In the genomic region with DNA sequence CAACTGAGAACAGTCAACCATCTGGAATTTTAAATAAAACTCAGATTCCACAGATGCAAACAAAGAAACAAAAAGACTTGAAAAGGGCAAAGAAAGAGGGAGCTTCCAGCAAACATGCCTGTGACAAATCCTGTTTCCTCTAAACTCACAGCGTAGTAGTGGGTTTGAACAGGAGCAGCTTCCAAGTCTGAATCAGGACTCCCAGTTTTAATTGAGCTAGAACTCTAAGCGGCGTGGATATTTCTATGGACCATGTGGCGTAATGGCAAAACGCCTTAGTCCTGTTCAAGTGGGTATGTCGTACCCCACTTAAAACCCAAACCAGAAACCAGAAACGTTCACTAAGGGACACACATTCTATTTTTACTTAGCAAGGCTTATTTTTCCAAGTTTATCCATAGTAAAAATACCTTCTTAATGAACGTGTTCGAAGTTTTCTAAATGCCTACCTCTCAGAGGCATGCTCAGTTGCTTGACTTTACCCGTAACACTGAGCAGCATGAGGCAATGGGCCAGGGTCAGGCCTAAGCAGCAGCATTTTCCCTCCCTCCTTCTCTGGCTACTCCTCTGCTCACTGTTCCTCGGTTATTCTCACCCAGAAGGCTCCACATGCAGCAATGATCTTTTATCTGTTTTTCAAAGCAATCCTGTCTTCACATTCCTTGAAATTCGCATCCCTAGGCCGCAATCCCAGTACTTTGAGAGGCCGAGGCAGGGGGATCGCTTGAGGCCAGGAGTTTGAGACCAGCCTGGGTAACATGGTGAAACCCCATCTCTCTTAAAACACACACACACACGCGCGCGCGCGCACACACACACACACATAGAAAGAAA, we compare ENCODE assay signal across 8 cellular contexts.
A peak's percentile ranks its signal among the peaks of the same experiment; 100 is the strongest.
DNase-seq lines count a peak whose midpoint lies in the region; ATAC-seq and TF ChIP-seq lines count a peak whose summit lies in the region.

No MANE protein-coding gene starts in this region.

- H3K9me3 ChIP-seq in skeletal muscle tissue (ENCODE audit: control insufficient read depth in 3 of 3, low read length in 3 of 3): no peaks in the 10 kb centered on the region

- H3K36me3 Mint-ChIP-seq in activated T-helper 1 cell treated with anti-CD3 and anti-CD28 coated beads, Interleukin-12 subunit alpha, Interleukin-12 subunit beta, Interleukin-2, Interleukin-4 antibody, amounts not matched to agents 30 ng/mL and 10 ng/mL and 1 ng/mL, durations not matched to agents 14 hours and 24 hours and 36 hours (ENCODE audit: low read depth): peaks cover 41% of the 10 kb centered on the region

- H3K27me3 Mint-ChIP-seq in activated T-helper 1 cell treated with anti-CD3 and anti-CD28 coated beads, Interleukin-12 subunit alpha, Interleukin-12 subunit beta, Interleukin-2, Interleukin-4 antibody, amounts not matched to agents 30 ng/mL and 10 ng/mL and 1 ng/mL, durations not matched to agents 14 hours and 24 hours and 36 hours (ENCODE audit: insufficient read depth): no peaks in the 10 kb centered on the region

- CTCF ChIA-PET in HEK293T (lab: Yijun Ruan, JAX): no interaction called here

- ATAC-seq in Right ventricle myocardium superior (ENCODE audit: poor library complexity) (peak; percentile 29), GM18520 (IDR thresholded peaks at IDR 0.05; ENCODE audit: unreplicated experiment) (no peak)

- DNase-seq in GM03348 (ENCODE audit: low spot score) (peak; percentile 61), Right ventricle myocardium superior (no peak), NCI-H345 treated with DMSO at 0.1 percent for 48 hours (lab: John Stamatoyannopoulos, UW; ENCODE audit: unreplicated experiment) (no peak), HEK293T (ENCODE audit: extremely low spot score) (no peak), AML-193 (lab: John Stamatoyannopoulos, UW) (no peak)
- DNase-seq in activated T-helper 1 cell treated with anti-CD3 and anti-CD28 coated beads, Interleukin-12 subunit alpha, Interleukin-12 subunit beta, Interleukin-2, Interleukin-4 antibody, amounts not matched to agents 30 ng/mL and 10 ng/mL and 1 ng/mL, durations not matched to agents 14 hours and 24 hours and 36 hours (ENCODE audit: low spot score): no peak

- H3K9ac ChIP-seq in skeletal muscle tissue (ENCODE audit: low read depth in 1 of 3, low read length in 3 of 3): peak overlapping the region in 1 of 3 donors; percentile 38

- no peak overlapping the region for H3K4me3 Mint-ChIP-seq in activated T-helper 1 cell treated with anti-CD3 and anti-CD28 coated beads, Interleukin-12 subunit alpha, Interleukin-12 subunit beta, Interleukin-2, Interleukin-4 antibody, amounts not matched to agents 30 ng/mL and 10 ng/mL and 1 ng/mL, durations not matched to agents 14 hours and 24 hours and 36 hours

- peak overlapping the region; percentile 88 for H3K27ac Mint-ChIP-seq in activated T-helper 1 cell treated with anti-CD3 and anti-CD28 coated beads, Interleukin-12 subunit alpha, Interleukin-12 subunit beta, Interleukin-2, Interleukin-4 antibody, amounts not matched to agents 30 ng/mL and 10 ng/mL and 1 ng/mL, durations not matched to agents 14 hours and 24 hours and 36 hours

- H3K27me3 ChIP-seq in skeletal muscle tissue (ENCODE audit: control insufficient read depth in 3 of 3, insufficient read depth in 3 of 3, low read length in 3 of 3): no peaks in the 10 kb centered on the region

- no peaks in the 10 kb centered on the region for H3K9me3 Mint-ChIP-seq in activated T-helper 1 cell treated with anti-CD3 and anti-CD28 coated beads, Interleukin-12 subunit alpha, Interleukin-12 subunit beta, Interleukin-2, Interleukin-4 antibody, amounts not matched to agents 30 ng/mL and 10 ng/mL and 1 ng/mL, durations not matched to agents 14 hours and 24 hours and 36 hours

- POLR2A ChIA-PET in HEK293T (lab: Yijun Ruan, JAX): no interaction called here

- peaks cover 8 to 16% (median 10%) of the 10 kb centered on the region in 3 donors for H3K4me1 ChIP-seq in skeletal muscle tissue (ENCODE audit: control insufficient read depth in 3 of 3, insufficient read depth in 3 of 3, low read length in 3 of 3)

- H3K36me3 ChIP-seq in skeletal muscle tissue (ENCODE audit: control insufficient read depth in 3 of 3, insufficient read depth in 3 of 3, low read length in 3 of 3): peaks cover 0 to 3% (median 0%) of the 10 kb centered on the region in 3 donors

- H3K27ac ChIP-seq in skeletal muscle tissue (ENCODE audit: low read depth, low read length): peak overlapping the region; percentile 87

- intact Hi-C loops in activated T-helper 1 cell treated with anti-CD3 and anti-CD28 coated beads, Interleukin-12 subunit alpha, Interleukin-12 subunit beta, Interleukin-2, Interleukin-4 antibody, amounts not matched to agents 30 ng/mL and 10 ng/mL and 1 ng/mL, durations not matched to agents 14 hours and 24 hours and 36 hours (cut with micrococcal nuclease): loop anchor here (5.0 kb wide), 1 partner anchor 132 kb away; no protein-coding TSS in a partner anchor
- intact Hi-C loops in Right ventricle myocardium superior (cut with DNase I): loop anchor here (10.0 kb wide), 1 partner anchor 80 kb away; the partner anchor contains the start of gene FNBP1

- peaks cover 69% of the 10 kb centered on the region for H3K4me1 Mint-ChIP-seq in activated T-helper 1 cell treated with anti-CD3 and anti-CD28 coated beads, Interleukin-12 subunit alpha, Interleukin-12 subunit beta, Interleukin-2, Interleukin-4 antibody, amounts not matched to agents 30 ng/mL and 10 ng/mL and 1 ng/mL, durations not matched to agents 14 hours and 24 hours and 36 hours (ENCODE audit: low read depth)

- H3K4me3 ChIP-seq in skeletal muscle tissue (ENCODE audit: low read length in 3 of 3): no peak overlapping the region

TF ChIP-seq in HEK293T, 16 proteins besides CTCF, POLR2A, EP300 and RAD21:
- TF ChIP-seq BHLHE40 (IDR thresholded peaks at IDR 0.05; ENCODE audit: borderline replicate concordance) (no peak), NFRKB (IDR thresholded peaks at IDR 0.05) (no peak), L3MBTL2 (conservative IDR thresholded peaks at IDR 0.05) (no peak), HDGF (IDR thresholded peaks at IDR 0.05; ENCODE audit: borderline replicate concordance) (no peak), CTBP1 (IDR thresholded peaks at IDR 0.05; ENCODE audit: borderline replicate concordance) (no peak), TARDBP (IDR thresholded peaks at IDR 0.05) (no peak), FOXM1 (IDR thresholded peaks at IDR 0.05; ENCODE audit: borderline replicate concordance) (no peak), FOXK2 (IDR thresholded peaks at IDR 0.05) (no peak)
